In genomic region chr9:77714077-77714549, GRCh38 we compare ENCODE assay signal across 1 cellular context.
TF ChIP-seq lines count a peak whose summit lies in the region.

No MANE protein-coding gene starts in this region.

TF ChIP-seq in WTC11, 78 proteins besides CTCF, POLR2A, EP300 and RAD21 (continued from another document):
- TF ChIP-seq CBFB (CRISPR knock-in tag; IDR thresholded peaks at IDR 0.05; ENCODE audit: low read depth) (no peak), IRF1 (CRISPR knock-in tag; IDR thresholded peaks at IDR 0.05) (no peak), ATF1 (CRISPR knock-in tag; IDR thresholded peaks at IDR 0.05) (no peak)
TF ChIP-seq in WTC11: peak in this region for 0.
